Comparison of ENCODE assay signal across 29 cellular contexts in the genomic region with DNA sequence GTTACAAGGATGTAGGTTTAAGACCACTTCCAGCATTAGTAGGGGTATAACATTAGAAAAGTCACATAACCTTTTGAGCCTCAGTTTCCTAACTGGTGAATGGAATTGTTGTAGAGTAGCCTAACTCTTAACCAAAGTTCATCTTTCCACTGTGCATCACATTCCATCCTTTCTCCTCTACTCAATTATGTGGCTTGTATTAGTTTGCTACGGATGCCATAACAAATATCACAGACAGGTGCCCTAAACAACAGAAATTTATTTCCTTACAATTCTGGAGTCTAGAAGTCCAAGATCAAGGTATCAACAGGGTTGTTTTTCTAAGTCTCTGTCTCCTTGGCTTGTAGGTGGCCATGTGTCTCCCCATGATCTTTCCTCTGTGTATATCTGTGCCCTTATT.
DNase-seq lines count a peak whose midpoint lies in the region; ATAC-seq, FAIRE-seq and TF ChIP-seq lines count a peak whose summit lies in the region.
"Had no signal": no experiment of that assay in that cellular context is flagged by ENCODE, and none has a peak within 500 bp of the region (broad histone marks: within the 10 kb centered on the region; RNA-seq: fewer than 3 reads in every experiment).

No MANE protein-coding gene starts in this region.

- no peaks in the 10 kb centered on the region for H3K79me2 ChIP-seq in HepG2 (ENCODE audit: insufficient read depth, low read length)

- TF ChIP-seq EP300 in HepG2 (IDR thresholded peaks at IDR 0.05; ENCODE audit: low read depth in 2 of 2, low read length in 2 of 2): no peak
- TF ChIP-seq EP300 in HepG2 (CRISPR knock-in tag; IDR thresholded peaks at IDR 0.05; ENCODE audit: borderline replicate concordance): no peak

- 96% methylated on average over 1 of the region's 1 CpG for WGBS in HepG2 (ENCODE audit: low lambda C conversion rate)
- WGBS in right lobe of liver (ENCODE audit: insufficient coverage, low coverage, low lambda C conversion rate, missing lambda C conversion rate): 100% methylated on average over 1 of the region's 1 CpG

- H2AFZ ChIP-seq in HepG2 (ENCODE audit: low read length): no peak overlapping the region

- BruUV-seq in HepG2 (replicated peaks; lab: Mats Ljungman, UMichigan): no TSS peak

- H3K27me3 ChIP-seq in HepG2 (ENCODE audit: control insufficient read depth in 1 of 2, insufficient read depth in 2 of 2, low read length in 2 of 2) (no peaks in the 10 kb centered on the region), right lobe of liver (no peaks in the 10 kb centered on the region)
- H3K27me3 ChIP-seq: BE2C; BLaER1; BLaER1 treated with 17β-estradiol and CSF1 and Interleukin-3, amounts not matched to agents 10 nM and 100 nM had no signal

- no peak for TF ChIP-seq RAD21 in HepG2 (CRISPR knock-in tag; IDR thresholded peaks at IDR 0.05)

- no peak overlapping the region for H3K4me3 ChIP-seq in HepG2 (replicated peaks in 1 of 3; ENCODE audit: insufficient read depth in 1 of 3, low read depth in 2 of 3, low read length in 3 of 3)
- H3K4me3 ChIP-seq in right lobe of liver: no peak overlapping the region
- H3K4me3 ChIP-seq: A549; BLaER1; BLaER1 treated with 17β-estradiol and CSF1 and Interleukin-3, amounts not matched to agents 10 nM and 100 nM had no signal

- H3K4me1 ChIP-seq in HepG2 (ENCODE audit: insufficient read depth, low read length) (no peaks in the 10 kb centered on the region), right lobe of liver (no peaks in the 10 kb centered on the region)
- H3K4me1 ChIP-seq: A549, BE2C, Caco-2 had no signal

- POLR2A ChIA-PET in HepG2 (lab: Yijun Ruan, JAX): no interaction called here

- no peaks in the 10 kb centered on the region for H4K20me1 ChIP-seq in HepG2 (ENCODE audit: insufficient read depth, low read length)
- H4K20me1 ChIP-seq: BLaER1; BLaER1 treated with 17β-estradiol and CSF1 and Interleukin-3, amounts not matched to agents 10 nM and 100 nM had no signal

- TF ChIP-seq POLR2A in HepG2 (IDR thresholded peaks at IDR 0.05; ENCODE audit: insufficient read depth in 1 of 2, low read depth in 2 of 2, low read length in 2 of 2): no peak
- TF ChIP-seq POLR2A in right lobe of liver (IDR thresholded peaks at IDR 0.05): no peak

- intact Hi-C loops in HepG2 (cut with micrococcal nuclease; ENCODE audit: unreplicated experiment) (no loop called here), right lobe of liver (cut with DNase I) (no loop called here)

- H3K27ac ChIP-seq in HepG2 (ENCODE audit: extremely low read length, insufficient read depth, low read length) (no peak overlapping the region), right lobe of liver (no peak overlapping the region)
- H3K27ac ChIP-seq: 22Rv1; A549; BLaER1; BLaER1 treated with 17β-estradiol and CSF1 and Interleukin-3, amounts not matched to agents 10 nM and 100 nM; C4-2B had no signal

- no peak overlapping the region for H3K4me2 ChIP-seq in HepG2 (ENCODE audit: low read depth, low read length)
- H3K4me2 ChIP-seq: A549; BLaER1; BLaER1 treated with 17β-estradiol and CSF1 and Interleukin-3, amounts not matched to agents 10 nM and 100 nM had no signal

- no peaks in the 10 kb centered on the region for H3K36me3 ChIP-seq in HepG2 (replicated peaks in 1 of 2; ENCODE audit: control insufficient read depth in 1 of 2, insufficient read depth in 2 of 2, low read length in 2 of 2)
- no peaks in the 10 kb centered on the region for H3K36me3 ChIP-seq in right lobe of liver
- H3K36me3 ChIP-seq: BE2C had no signal

- TF ChIP-seq CTCF in HepG2 (CRISPR knock-in tag; IDR thresholded peaks at IDR 0.05) (no peak), right lobe of liver (IDR thresholded peaks at IDR 0.05) (no peak)

- in situ Hi-C loops in HepG2 (cut with HindIII; ENCODE audit: extremely low pct_ligation_motif_present, low pct_unique_long_range_greater_than_20kb): no loop called here

- FAIRE-seq in HepG2 (lab: Jason Lieb, UNC): no peak
- FAIRE-seq: A204.1, A549, D721Med had no signal

- ATAC-seq in HepG2: no peak
- ATAC-seq in right lobe of liver: no peak
- ATAC-seq: A549; CD8-positive, alpha-beta T cell had no signal

- H3K9me3 ChIP-seq in HepG2 (ENCODE audit: low read length): no peaks in the 10 kb centered on the region
- H3K9me3 ChIP-seq in right lobe of liver: no peaks in the 10 kb centered on the region
- H3K9me3 ChIP-seq: A549, BE2C, Caco-2 had no signal

- CTCF ChIA-PET in HepG2 (lab: Yijun Ruan, JAX; ENCODE audit: low intra/inter-chr PET ratio, low total read pairs): no interaction called here

- H3K9ac ChIP-seq in HepG2 (ENCODE audit: insufficient read depth, low read depth, low read length): no peak overlapping the region
- H3K9ac ChIP-seq: BLaER1; BLaER1 treated with 17β-estradiol and CSF1 and Interleukin-3, amounts not matched to agents 10 nM and 100 nM had no signal

- no peak for DNase-seq in HepG2 (ENCODE audit: low spot score)
- DNase-seq in right lobe of liver: no peak
- DNase-seq: 8988T; ACHN; AML-193; BE2C; C1 segment of cervical spinal cord; Caco-2; Calu3; CD4-positive, alpha-beta memory T cell; CD4-positive, alpha-beta T cell; CD4-positive, CD25-positive, alpha-beta regulatory T cell; CD8-positive, alpha-beta memory T cell; CD8-positive, alpha-beta T cell; COR-L47; DMS 273 treated with DMSO at 0.1 percent for 48 hours; DMS153; DMS53; DMS79; DMS79 treated with DMSO at 0.1 percent for 48 hours; DND-41; EL had no signal

TF ChIP-seq in HepG2, 621 proteins besides CTCF, POLR2A, EP300 and RAD21:
- peak; percentile 91 for TF ChIP-seq ZNF12 (CRISPR knock-in tag; IDR thresholded peaks at IDR 0.05)
- no peak for TF ChIP-seq PHF8 (CRISPR knock-in tag; IDR thresholded peaks at IDR 0.05)
- no peak for TF ChIP-seq ZNF879 (CRISPR knock-in tag; IDR thresholded peaks at IDR 0.05)
- TF ChIP-seq NCOA1 (CRISPR knock-in tag; IDR thresholded peaks at IDR 0.05): no peak
